11 cellular contexts compared by ENCODE assay signal in genomic region chr5:141845371-141845821, GRCh38. TPM values are rescaled to one million over a fixed set of nuclear protein-coding genes. Genes with fewer than 3 reads are reported as not detected.
DNase-seq lines count a peak whose midpoint lies in the region; ATAC-seq, FAIRE-seq and TF ChIP-seq lines count a peak whose summit lies in the region.
"Had no signal": no experiment of that assay in that cellular context is flagged by ENCODE, and none has a peak within 500 bp of the region (broad histone marks: within the 10 kb centered on the region; RNA-seq: fewer than 3 reads in every experiment).

No MANE protein-coding gene starts in this region.

- H3K9me3 ChIP-seq in DND-41 (ENCODE audit: insufficient read depth, low read length, severe bottlenecking): no peaks in the 10 kb centered on the region
- no peaks in the 10 kb centered on the region for H3K9me3 ChIP-seq in kidney (ENCODE audit: control insufficient read depth in 1 of 2, low read length in 2 of 2)
- H3K9me3 ChIP-seq in CD4-positive, alpha-beta T cell (ENCODE audit: control insufficient read depth, low read length): no peaks in the 10 kb centered on the region
- H3K9me3 ChIP-seq: heart left ventricle had no signal

- H3K27ac ChIP-seq in DND-41 (ENCODE audit: low read length): no peak overlapping the region
- H3K27ac ChIP-seq in kidney (ENCODE audit: low read depth in 2 of 2, low read length in 2 of 2): peak overlapping the region; percentile 12 to 59
- no peak overlapping the region for H3K27ac ChIP-seq in CD4-positive, alpha-beta T cell (ENCODE audit: low read depth, low read length)

- H3K9ac ChIP-seq in DND-41 (ENCODE audit: low read depth, low read length) (no peak overlapping the region), kidney (ENCODE audit: low read length in 2 of 2) (no peak overlapping the region)

- H3K36me3 ChIP-seq in DND-41 (ENCODE audit: insufficient read depth, low read length) (no peaks in the 10 kb centered on the region; the same call in 1 of the 2 replicates), H7 (replicated peaks; ENCODE audit: control insufficient read depth, insufficient read depth, low read length) (no peaks in the 10 kb centered on the region), kidney (ENCODE audit: control insufficient read depth in 1 of 2, insufficient read depth in 2 of 2, low read length in 2 of 2) (no peaks in the 10 kb centered on the region)
- H3K36me3 ChIP-seq: heart left ventricle had no signal

- H3K27me3 ChIP-seq in DND-41 (ENCODE audit: insufficient read depth, low read length, poor library complexity): peaks cover 3% of the 10 kb centered on the region
- H3K27me3 ChIP-seq in H7 (ENCODE audit: control insufficient read depth, insufficient read depth, low read length): no peaks in the 10 kb centered on the region
- no peaks in the 10 kb centered on the region for H3K27me3 ChIP-seq in CD4-positive, alpha-beta T cell (ENCODE audit: control insufficient read depth, insufficient read depth, low read length)
- H3K27me3 ChIP-seq: heart left ventricle had no signal

- ATAC-seq in DND-41 (ENCODE audit: insufficient read depth, low read depth): no peak
- no peak for ATAC-seq in GM18502 (IDR thresholded peaks at IDR 0.05; ENCODE audit: poor library complexity, unreplicated experiment)
- ATAC-seq in CD4-positive, alpha-beta T cell (ENCODE audit: poor library complexity): no peak
- ATAC-seq: heart left ventricle had no signal

- H3K9me3 Mint-ChIP-seq in CD14-positive monocyte: peaks cover 0 to 1% (median 0%) of the 10 kb centered on the region in 7 donors
- H3K9me3 Mint-ChIP-seq in CD4-positive, alpha-beta T cell: no peaks in the 10 kb centered on the region
- H3K9me3 Mint-ChIP-seq: nephron progenitor cell had no signal

- no peak overlapping the region for H2AFZ ChIP-seq in DND-41 (ENCODE audit: low read depth, low read length)

- POLR2A ChIA-PET in CD4-positive, alpha-beta T cell (lab: Charles Lee): interaction anchor here (1.1 kb wide), 1 partner anchor 115 kb away, joined by 3 read pairs; no protein-coding TSS in a partner anchor

- FAIRE-seq in kidney (lab: Jason Lieb, UNC): no peak

- peak overlapping the region in 2 of 7 donors; percentile 4 to 15 for H3K27ac Mint-ChIP-seq in CD14-positive monocyte
- H3K27ac Mint-ChIP-seq in CD4-positive, alpha-beta T cell: no peak overlapping the region
- H3K27ac Mint-ChIP-seq: nephron progenitor cell had no signal

- no peak overlapping the region for H3K4me3 Mint-ChIP-seq in CD14-positive monocyte
- no peak overlapping the region for H3K4me3 Mint-ChIP-seq in CD4-positive, alpha-beta T cell
- H3K4me3 Mint-ChIP-seq: nephron progenitor cell had no signal

- no peaks in the 10 kb centered on the region for H4K20me1 ChIP-seq in DND-41 (ENCODE audit: insufficient read depth, low read length)

- peaks cover 15% of the 10 kb centered on the region for H3K4me1 ChIP-seq in DND-41 (ENCODE audit: insufficient read depth, low read length)
- H3K4me1 ChIP-seq in kidney (ENCODE audit: control insufficient read depth in 1 of 2, insufficient read depth in 1 of 2, low read depth in 1 of 2, low read length in 2 of 2): peaks cover 57 to 58% of the 10 kb centered on the region in 2 donors

- no peak overlapping the region for H3K4me2 ChIP-seq in DND-41 (ENCODE audit: insufficient read depth, low read length)

- TF ChIP-seq CTCF in DND-41 (IDR thresholded peaks at IDR 0.05; ENCODE audit: borderline replicate concordance, extremely low read depth, low read length, poor library complexity, severe bottlenecking) (peak; percentile 46), kidney (IDR thresholded peaks at IDR 0.05; ENCODE audit: borderline replicate concordance, extremely low read depth, insufficient read depth) (no peak), CD14-positive monocyte (IDR thresholded peaks at IDR 0.05) (no peak)
- no peak for TF ChIP-seq CTCF in CD4-positive, alpha-beta T cell (IDR thresholded peaks at IDR 0.05)

- H3K36me3 Mint-ChIP-seq in CD14-positive monocyte: peaks cover 0 to 2% of the 10 kb centered on the region in 2 donors
- H3K36me3 Mint-ChIP-seq in CD4-positive, alpha-beta T cell (ENCODE audit: low read depth): no peaks in the 10 kb centered on the region

- intact Hi-C loops in kidney (cut with DNase I) (no loop called here), CD14-positive monocyte (cut with micrococcal nuclease) (no loop called here)
- intact Hi-C loops in CD4-positive, alpha-beta T cell (cut with DNase I, micrococcal nuclease): loop anchor here in 1 of 2 experiments (10.0 kb wide), 1 partner anchor 521 kb away; the partner anchor contains the start of gene TAF7

- in situ Hi-C loops in SK-MEL-5 (cut with HindIII; ENCODE audit: low pct_unique_long_range_greater_than_20kb, low sequenced_read_pairs): no loop called here

- peaks cover 17 to 40% (median 29%) of the 10 kb centered on the region in 3 donors for H3K27me3 Mint-ChIP-seq in CD14-positive monocyte (ENCODE audit: low read depth in 3 of 3)
- H3K27me3 Mint-ChIP-seq in CD4-positive, alpha-beta T cell: peaks cover 9% of the 10 kb centered on the region

- no peaks in the 10 kb centered on the region for H3K79me2 ChIP-seq in DND-41 (ENCODE audit: insufficient read depth, low read length)

- H3K4me1 Mint-ChIP-seq in CD14-positive monocyte: peaks cover 19% of the 10 kb centered on the region
- H3K4me1 Mint-ChIP-seq in CD4-positive, alpha-beta T cell (ENCODE audit: low read depth): peaks cover 10% of the 10 kb centered on the region

- H3K4me3 ChIP-seq in DND-41 (ENCODE audit: low read depth in 1 of 2, low read length in 2 of 2) (no peak overlapping the region), H7 (ENCODE audit: insufficient read depth, low read depth, low read length) (no peak overlapping the region), kidney (ENCODE audit: low read length in 2 of 2) (no peak overlapping the region)
- H3K4me3 ChIP-seq: heart left ventricle had no signal

- CTCF ChIA-PET in CD4-positive, alpha-beta T cell (lab: Charles Lee): interaction anchor here (0.9 to 2.2 kb wide), 3 partner anchors 33 to 154 kb away, joined by 3 to 9 read pairs (median 3); partner anchors contain the start of gene PCDH1

- peak; percentile 49 for DNase-seq in DND-41
- DNase-seq in H7: peak; percentile 88
- peak; percentile 37 for DNase-seq in SK-MEL-5 (ENCODE audit: low read depth, low spot score)
- peak; percentile 58 for DNase-seq in kidney
- no peak for DNase-seq in AG08395 (ENCODE audit: low spot score)
- no peak for DNase-seq in CD14-positive monocyte (ENCODE audit: low spot score)
- DNase-seq in CD4-positive, alpha-beta T cell: no peak
- DNase-seq: central memory CD4-positive, alpha-beta T cell had no signal

RNA-seq across cellular contexts. Expression of gene PCDH1, which starts 32.8 kb away (rescaled TPM):
- 66.8 and 67.1 TPM in 2 replicates for total RNA-seq in H7 (2014; rRNA removed; shearing (Covaris generic))
- total RNA-seq in SK-MEL-5 (2014; rRNA removed; shearing (Covaris generic)): 1.3 and 2.7 TPM in 2 replicates
- polyA plus RNA-seq in SK-MEL-5 (2015; cell fraction: cytosol; rRNA removed): 1.4 and 1.6 TPM in 2 replicates
- polyA plus RNA-seq in SK-MEL-5 (2015; cell fraction: nucleus; rRNA removed): 1.2 and 1.4 TPM in 2 replicates
- total RNA-seq in kidney: 147 TPM
- polyA plus RNA-seq in kidney (ENCODE audit: insufficient read depth, low read depth, low replicate concordance) (37.3 TPM), CD14-positive monocyte (not detected)
- total RNA-seq in CD4-positive, alpha-beta T cell: under 1 TPM in 1 of 2 experiments, not detected in 1; 0.17 TPM

Comparison
In these comparisons a context has a peak if more than half of its experiments do, and no peak if none do; other contexts are left out.
1. DNase-seq: peak in DND-41 (single experiment), H7 (single experiment), SK-MEL-5 (single experiment) and kidney (single experiment); none in AG08395 (single experiment), CD14-positive monocyte (single experiment) and CD4-positive, alpha-beta T cell (0 of 10).
2. H3K27ac ChIP-seq: peak in kidney (2 of 2); none in DND-41 (single experiment) and CD4-positive, alpha-beta T cell (single experiment).
3. RNA of gene PCDH1, which starts 32.8 kb away (total RNA-seq): 147 TPM in kidney (single experiment) and 66.8 to 67.1 TPM in H7; 1.3 to 2.7 TPM in SK-MEL-5 and 0.17 TPM in CD4-positive, alpha-beta T cell; every median in the first group is over 10 times any median in the second.